ENCODE assay signal across 12 cellular contexts in genomic region chr18:9736942-9737813, GRCh38. TPM values are rescaled to one million over a fixed set of nuclear protein-coding genes. Genes with fewer than 3 reads are reported as not detected.
DNase-seq lines count a peak whose midpoint lies in the region; ATAC-seq lines count a peak whose summit lies in the region.
"Had no signal": no experiment of that assay in that cellular context is flagged by ENCODE, and none has a peak within 500 bp of the region (broad histone marks: within the 10 kb centered on the region; RNA-seq: fewer than 3 reads in every experiment).

No MANE protein-coding gene starts in this region.

- no peak overlapping the region for H3K4me3 Mint-ChIP-seq in activated T-helper 17 cell treated with anti-CD3 and anti-CD28 coated beads, Interleukin-2, amount 50 U/mL, for 72 hours
- no peak overlapping the region for H3K4me3 Mint-ChIP-seq in activated T-cell treated with anti-CD3 and anti-CD28 coated beads, Interleukin-2, amount 50 U/mL, for 24 hours
- H3K4me3 Mint-ChIP-seq: T-helper 2 cell treated with Interferon-gamma antibody and Interleukin-4, amounts not matched to agents 5 μg/mL and 100 μg/mL, for 36 hours had no signal

- no peak overlapping the region for H3K4me3 ChIP-seq in mesodermal cell (ENCODE audit: extremely low read depth, insufficient read depth, low read length, poor library complexity, severe bottlenecking)
- H3K4me3 ChIP-seq: colonic mucosa, prostate gland had no signal

- peaks cover 27% of the 10 kb centered on the region for H3K27me3 Mint-ChIP-seq in activated T-helper 17 cell treated with anti-CD3 and anti-CD28 coated beads, Interleukin-2, amount 50 U/mL, for 72 hours
- peaks cover 38% of the 10 kb centered on the region for H3K27me3 Mint-ChIP-seq in activated T-cell treated with anti-CD3 and anti-CD28 coated beads, Interleukin-2, amount 50 U/mL, for 24 hours

- peak; percentile 21 for ATAC-seq in activated T-helper 17 cell treated with anti-CD3 and anti-CD28 coated beads, Interleukin-2, amount 50 U/mL, for 72 hours (replicated peaks)
- ATAC-seq in HG03095 (IDR thresholded peaks at IDR 0.05; ENCODE audit: unreplicated experiment) (no peak), GM19455 (IDR thresholded peaks at IDR 0.05; ENCODE audit: unreplicated experiment) (no peak)

- H3K27ac ChIP-seq in mesodermal cell (ENCODE audit: low read depth, low read length, severe bottlenecking) = peak overlapping the region; percentile 37
- H3K27ac ChIP-seq: colonic mucosa, prostate gland had no signal

- H3K27ac Mint-ChIP-seq in activated T-helper 17 cell treated with anti-CD3 and anti-CD28 coated beads, Interleukin-2, amount 50 U/mL, for 72 hours = no peak overlapping the region
- H3K27ac Mint-ChIP-seq in activated T-cell treated with anti-CD3 and anti-CD28 coated beads, Interleukin-2, amount 50 U/mL, for 24 hours = no peak overlapping the region
- H3K27ac Mint-ChIP-seq: T-helper 2 cell treated with Interferon-gamma antibody and Interleukin-4, amounts not matched to agents 5 μg/mL and 100 μg/mL, for 36 hours had no signal

- 80 to 92% methylated on average over 4 to 5 of the region's 11 CpGs for WGBS in mesodermal cell (ENCODE audit: insufficient coverage in 2 of 2), 2 experiments

- no peaks in the 10 kb centered on the region for H3K9me3 Mint-ChIP-seq in activated T-helper 17 cell treated with anti-CD3 and anti-CD28 coated beads, Interleukin-2, amount 50 U/mL, for 72 hours
- no peaks in the 10 kb centered on the region for H3K9me3 Mint-ChIP-seq in activated T-cell treated with anti-CD3 and anti-CD28 coated beads, Interleukin-2, amount 50 U/mL, for 24 hours
- H3K9me3 Mint-ChIP-seq: T-helper 2 cell treated with Interferon-gamma antibody and Interleukin-4, amounts not matched to agents 5 μg/mL and 100 μg/mL, for 36 hours had no signal

- H3K9me3 ChIP-seq in mesodermal cell (ENCODE audit: control insufficient read depth, low read length) = no peaks in the 10 kb centered on the region
- H3K9me3 ChIP-seq: colonic mucosa, prostate gland had no signal

- peaks cover 41% of the 10 kb centered on the region for H3K4me1 ChIP-seq in mesodermal cell (ENCODE audit: control insufficient read depth, insufficient read depth, low read length, poor library complexity, severe bottlenecking)
- H3K4me1 ChIP-seq: prostate gland had no signal

- H3K4me1 Mint-ChIP-seq in activated T-helper 17 cell treated with anti-CD3 and anti-CD28 coated beads, Interleukin-2, amount 50 U/mL, for 72 hours = no peaks in the 10 kb centered on the region
- H3K4me1 Mint-ChIP-seq in activated T-cell treated with anti-CD3 and anti-CD28 coated beads, Interleukin-2, amount 50 U/mL, for 24 hours (ENCODE audit: low read depth) = peaks cover 10% of the 10 kb centered on the region

- DNase-seq in DMS79 (lab: John Stamatoyannopoulos, UW) (peak; percentile 69), NCI-H1436 treated with DMSO at 0.1 percent for 48 hours (lab: John Stamatoyannopoulos, UW) (peak; percentile 4), 8988T (no peak)
- no peak for DNase-seq in activated T-cell treated with anti-CD3 and anti-CD28 coated beads, Interleukin-2, amount 50 U/mL, for 24 hours
- DNase-seq: activated T-cell treated with anti-CD3 and anti-CD28 coated beads, Interleukin-2, amount 50 U/mL, for 48 hours; colonic mucosa had no signal

- peaks cover 46% of the 10 kb centered on the region for H3K36me3 ChIP-seq in mesodermal cell (ENCODE audit: control insufficient read depth, insufficient read depth, low read length)
- H3K36me3 ChIP-seq: colonic mucosa, prostate gland had no signal

- H3K36me3 Mint-ChIP-seq in activated T-helper 17 cell treated with anti-CD3 and anti-CD28 coated beads, Interleukin-2, amount 50 U/mL, for 72 hours (ENCODE audit: low read depth) = no peaks in the 10 kb centered on the region
- no peaks in the 10 kb centered on the region for H3K36me3 Mint-ChIP-seq in activated T-cell treated with anti-CD3 and anti-CD28 coated beads, Interleukin-2, amount 50 U/mL, for 24 hours (ENCODE audit: low read depth)

RNA-seq across cellular contexts. Expression of gene RAB31, which starts 29.1 kb away (rescaled TPM):
- under 1 TPM; 0.08 to 0.69 TPM for total RNA-seq in activated T-helper 17 cell treated with anti-CD3 and anti-CD28 coated beads, Interleukin-2, amount 50 U/mL, for 72 hours
- polyA plus RNA-seq in mesodermal cell (2013, experiment 1 of 2) = 114 TPM
- 117 TPM for polyA plus RNA-seq in mesodermal cell (2013, experiment 2 of 2)

Comparison
In these comparisons a context has a peak if more than half of its experiments do, and no peak if none do; other contexts are left out.
1. DNase-seq: peak in DMS79 (single experiment) and NCI-H1436 treated with DMSO at 0.1 percent for 48 hours (single experiment); none in activated T-cell treated with anti-CD3 and anti-CD28 coated beads, Interleukin-2, amount 50 U/mL, for 24 hours (single experiment) and 8988T (single experiment).